In the genomic region with DNA sequence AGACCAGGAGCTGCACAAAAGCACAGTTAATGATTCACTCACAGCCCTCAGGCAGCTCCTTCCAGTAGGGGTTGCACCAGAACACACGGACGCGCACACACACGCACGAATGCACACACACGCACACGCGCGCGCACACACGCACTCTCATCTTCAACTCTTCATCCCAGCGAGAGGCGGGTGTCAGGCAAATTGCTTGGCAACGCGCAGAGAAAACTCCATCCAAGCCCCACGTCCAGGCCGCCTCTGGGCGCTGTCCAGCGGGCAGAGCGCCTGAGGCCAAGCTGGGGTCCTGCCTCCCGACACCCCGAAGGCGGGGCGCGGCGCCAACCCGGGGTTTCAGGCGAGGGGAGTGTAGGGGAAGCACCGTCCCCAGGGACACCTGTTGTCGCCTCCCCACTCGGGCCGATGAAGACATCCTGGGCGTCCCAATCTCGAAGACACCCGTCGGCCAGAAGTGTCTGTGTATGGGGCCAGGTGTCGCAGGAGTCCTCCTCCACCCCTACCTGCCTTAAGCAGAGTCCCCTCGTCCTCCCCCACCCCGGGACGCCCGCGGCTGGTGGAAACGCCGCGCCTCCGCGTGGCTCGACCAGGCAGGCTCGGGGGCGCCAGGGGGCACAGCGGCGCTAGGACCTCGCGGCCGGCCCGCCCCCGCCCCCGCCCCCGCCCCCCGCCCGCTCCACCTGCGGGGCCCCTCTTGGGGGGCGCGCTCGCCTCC, we compare ENCODE assay signal across 8 cellular contexts. TPM values are rescaled to one million over a fixed set of nuclear protein-coding genes. Genes with fewer than 3 reads are reported as not detected.
A peak's percentile ranks its signal among the peaks of the same experiment; 100 is the strongest.
DNase-seq lines count a peak whose midpoint lies in the region; ATAC-seq and TF ChIP-seq lines count a peak whose summit lies in the region.

No MANE protein-coding gene starts in this region.

- H4K91ac ChIP-seq in neuronal stem cell (ENCODE audit: low read depth, low read length, poor library complexity), result no peak overlapping the region

- no peak for DNase-seq in AG04450 (ENCODE audit: low read depth, low spot score)
- peak; percentile 78 for DNase-seq in NCI-H748 treated with DMSO at 0.1 percent for 48 hours (lab: John Stamatoyannopoulos, UW)
- DNase-seq in activated naive CD4-positive, alpha-beta T cell treated with anti-CD3 and anti-CD28 coated beads, Interleukin-2, amount 50 U/mL, for 72 hours (ENCODE audit: low spot score in 2 of 2), result peak in 1 of 2 donors; percentile 18
- DNase-seq in glutamatergic neuron, result peak; percentile 57
- DNase-seq in neuronal stem cell (ENCODE audit: low spot score), result peak; percentile 70
- DNase-seq in SW 1271 (lab: John Stamatoyannopoulos, UW), result no peak

- peaks cover 0 to 6% of the 10 kb centered on the region in 2 donors for H3K36me3 Mint-ChIP-seq in activated naive CD4-positive, alpha-beta T cell treated with anti-CD3 and anti-CD28 coated beads, Interleukin-2, amount 50 U/mL, for 72 hours
- H3K36me3 Mint-ChIP-seq in glutamatergic neuron (ENCODE audit: unreplicated experiment), result peaks cover 5% of the 10 kb centered on the region

- H2BK15ac ChIP-seq in neuronal stem cell (ENCODE audit: low read length), result no peak overlapping the region

- peaks cover 0 to 12% of the 10 kb centered on the region in 2 donors for H3K36me3 ChIP-seq in neuronal stem cell (replicated peaks in 1 of 2; ENCODE audit: control insufficient read depth in 2 of 2, insufficient read depth in 2 of 2, low read length in 2 of 2)

- peaks cover 30% of the 10 kb centered on the region for H3K4me1 Mint-ChIP-seq in glutamatergic neuron (ENCODE audit: low read depth, unreplicated experiment)

- peak overlapping the region; percentile 82 for H3K9ac ChIP-seq in neuronal stem cell (ENCODE audit: low read depth, low read length, poor library complexity)

- no peak overlapping the region for H2BK5ac ChIP-seq in neuronal stem cell (ENCODE audit: low read length)

- no peak overlapping the region for H3K4ac ChIP-seq in neuronal stem cell (ENCODE audit: low read length)

- H2AK5ac ChIP-seq in neuronal stem cell (ENCODE audit: low read depth, low read length), result peak overlapping the region; percentile 38

- H3K9me3 ChIP-seq in AG04450 (ENCODE audit: control insufficient read depth, insufficient read depth, low read length), result no peaks in the 10 kb centered on the region; the same call in 1 of the 2 replicates
- H3K9me3 ChIP-seq in neuronal stem cell (replicated peaks in 1 of 2; ENCODE audit: control insufficient read depth in 2 of 2, insufficient read depth in 1 of 2, low read depth in 1 of 2, low read length in 2 of 2), result peaks cover 0 to 3% of the 10 kb centered on the region in 2 donors

- no peak overlapping the region for H3K14ac ChIP-seq in neuronal stem cell (ENCODE audit: low read length)

- no peaks in the 10 kb centered on the region for H3K9me3 Mint-ChIP-seq in activated naive CD4-positive, alpha-beta T cell treated with anti-CD3 and anti-CD28 coated beads, Interleukin-2, amount 50 U/mL, for 72 hours
- H3K9me3 Mint-ChIP-seq in glutamatergic neuron (ENCODE audit: unreplicated experiment), result peaks cover 10% of the 10 kb centered on the region

- peak overlapping the region; percentile 51 for H2BK12ac ChIP-seq in neuronal stem cell (ENCODE audit: low read length)

- H3K27me3 ChIP-seq in AG04450 (ENCODE audit: control insufficient read depth, insufficient read depth, low read length) (peaks cover 53% of the 10 kb centered on the region), neuronal stem cell (ENCODE audit: control insufficient read depth in 3 of 3, insufficient read depth in 3 of 3, low read depth in 1 of 3, low read length in 3 of 3) (peaks cover 0 to 11% (median 0%) of the 10 kb centered on the region in 3 experiments)

- ATAC-seq in GM19023 (IDR thresholded peaks at IDR 0.05; ENCODE audit: unreplicated experiment) (peak; percentile 39), HG03139 (IDR thresholded peaks at IDR 0.05; ENCODE audit: unreplicated experiment) (peak; percentile 35)
- ATAC-seq in activated naive CD4-positive, alpha-beta T cell treated with anti-CD3 and anti-CD28 coated beads, Interleukin-2, amount 50 U/mL, for 72 hours, result peak; percentile 34 to 41

- no peak for TF ChIP-seq CTCF in AG04450 (IDR thresholded peaks at IDR 0.05; ENCODE audit: low read depth, low read length)
- no peak for TF ChIP-seq CTCF in glutamatergic neuron (IDR thresholded peaks at IDR 0.05; ENCODE audit: partially characterized antibody, unreplicated experiment)

- H2BK120ac ChIP-seq in neuronal stem cell (ENCODE audit: low read depth, low read length), result no peak overlapping the region

- peak overlapping the region; percentile 56 for H3K23ac ChIP-seq in neuronal stem cell (ENCODE audit: low read depth, low read length, poor library complexity)

- CTCF ChIA-PET in AG04450 (lab: Charles Lee), result interaction anchor here (0.7 to 1.9 kb wide), 3 partner anchors 17 to 29 kb away, joined by 3 to 6 read pairs (median 4); no protein-coding TSS in a partner anchor

- no peak overlapping the region for H3K27ac ChIP-seq in AG04450 (ENCODE audit: low read depth, low read length)
- H3K27ac ChIP-seq in neuronal stem cell (replicated peaks; ENCODE audit: low read length), result no peak overlapping the region

- peak overlapping the region; percentile 57 for H3K18ac ChIP-seq in neuronal stem cell (ENCODE audit: low read length)

- no peak overlapping the region for H3K27ac Mint-ChIP-seq in activated naive CD4-positive, alpha-beta T cell treated with anti-CD3 and anti-CD28 coated beads, Interleukin-2, amount 50 U/mL, for 72 hours
- peak overlapping the region; percentile 91 for H3K27ac Mint-ChIP-seq in glutamatergic neuron (ENCODE audit: unreplicated experiment)

- POLR2A ChIA-PET in AG04450 (lab: Yijun Ruan, JAX), result interaction anchor here (2.4 kb wide), 1 partner anchor 215 kb away, joined by 5 read pairs; a partner anchor contains a TSS

- peaks cover 10% of the 10 kb centered on the region for H3K27me3 Mint-ChIP-seq in glutamatergic neuron (ENCODE audit: unreplicated experiment)

- no CpG with 5 or more reads among the region's 65 CpGs for WGBS in neuronal stem cell (ENCODE audit: extremely low coverage in 2 of 2, insufficient read length in 2 of 2, insufficient replicate concordance in 1 of 2), 2 donors

- no peaks in the 10 kb centered on the region for H3K79me1 ChIP-seq in neuronal stem cell (ENCODE audit: low read depth, low read length)

- peak overlapping the region; percentile 99 for H3K4me3 Mint-ChIP-seq in glutamatergic neuron (ENCODE audit: unreplicated experiment)

- H3K4me1 ChIP-seq in neuronal stem cell (ENCODE audit: control insufficient read depth in 2 of 2, insufficient read depth in 1 of 2, low read depth in 1 of 2, low read length in 2 of 2), result peaks cover 7 to 9% of the 10 kb centered on the region in 2 donors

- H2AFZ ChIP-seq in neuronal stem cell (ENCODE audit: low read length), result peak overlapping the region; percentile 90

- peak overlapping the region; percentile 96 for H3K4me2 ChIP-seq in neuronal stem cell (ENCODE audit: insufficient read depth, low read length, poor library complexity, severe bottlenecking)

- peak overlapping the region; percentile 22; the same call in 1 of the 2 replicates for H3K4me3 ChIP-seq in AG04450 (ENCODE audit: low read depth, low read length)
- peak overlapping the region; percentile 79 to 87 for H3K4me3 ChIP-seq in neuronal stem cell (ENCODE audit: low read length in 2 of 2)

- no peak overlapping the region for H4K8ac ChIP-seq in neuronal stem cell (ENCODE audit: low read depth, low read length)

RNA-seq across cellular contexts. Expression of a gene that starts 35.6 kb away (rescaled TPM):
- polyA plus RNA-seq in AG04450 (2011; rRNA removed), result not detected in 2 replicates
- not detected in 2 replicates for polyA minus RNA-seq in AG04450 (2011; rRNA and poly(A)+ RNA removed)
- under 1 TPM; 0.45 to 0.48 TPM for total RNA-seq in activated naive CD4-positive, alpha-beta T cell treated with anti-CD3 and anti-CD28 coated beads, Interleukin-2, amount 50 U/mL, for 72 hours
- total RNA-seq in glutamatergic neuron (ENCODE audit: unreplicated experiment), result 278 TPM
- polyA plus RNA-seq in neuronal stem cell (2013, experiment 1 of 2), result 4.6 TPM
- polyA plus RNA-seq in neuronal stem cell (2013, experiment 2 of 2), result 4.7 TPM

Comparison
In these comparisons a context has a peak if more than half of its experiments do, and no peak if none do; other contexts are left out.
1. DNase-seq: peak in NCI-H748 treated with DMSO at 0.1 percent for 48 hours (single experiment), glutamatergic neuron (single experiment) and neuronal stem cell (single experiment); none in AG04450 (single experiment) and SW 1271 (0 of 2).
2. RNA of a gene that starts 35.6 kb away (total RNA-seq): 278 TPM in glutamatergic neuron (single experiment); 0.45 to 0.48 TPM in activated naive CD4-positive, alpha-beta T cell treated with anti-CD3 and anti-CD28 coated beads, Interleukin-2, amount 50 U/mL, for 72 hours; every median in the first group is over 100 times any median in the second.
3. Peak in every context shown above with its lines, with median percentiles within 50 percentile points of each other: ATAC-seq.